In genomic region chr19:55244004-55244680, GRCh38 we compare ENCODE assay signal across 27 cellular contexts. TPM values are rescaled to one million over a fixed set of nuclear protein-coding genes. Genes with fewer than 3 reads are reported as not detected.
"Had no signal": no experiment of that assay in that cellular context is flagged by ENCODE, and none has a peak within 500 bp of the region (broad histone marks: within the 10 kb centered on the region; RNA-seq: fewer than 3 reads in every experiment).

No MANE protein-coding gene starts in this region.

- H3K36me3 ChIP-seq: uterus had no signal

- H3K27me3 Mint-ChIP-seq: activated T-helper 17 cell treated with anti-CD3 and anti-CD28 coated beads, Interleukin-2, amount 50 U/mL, for 72 hours; central memory CD8-positive, alpha-beta T cell; stimulated activated naive CD8-positive, alpha-beta T cell treated with anti-CD3 and anti-CD28 coated beads, Interleukin-15, Interleukin-2, amounts not matched to agents 100 ng/mL and 50 ng/mL, for 24 hours; type B pancreatic cell had no signal

- H3K27ac ChIP-seq: epithelial cell of prostate, esophagus squamous epithelium, left ventricle myocardium inferior, pancreas, prostate gland, skin epidermis, thoracic aorta, uterus had no signal

- H3K27ac Mint-ChIP-seq: activated T-helper 17 cell treated with anti-CD3 and anti-CD28 coated beads, Interleukin-2, amount 50 U/mL, for 72 hours; nephron progenitor cell; stimulated activated naive CD8-positive, alpha-beta T cell treated with anti-CD3 and anti-CD28 coated beads, Interleukin-15, Interleukin-2, amounts not matched to agents 100 ng/mL and 50 ng/mL, for 24 hours; type B pancreatic cell had no signal

- ATAC-seq: activated T-cell treated with anti-CD3 and anti-CD28 coated beads, Interleukin-2, amount 50 U/mL, for 4 hours; activated T-helper 17 cell treated with anti-CD3 and anti-CD28 coated beads, Interleukin-2, amount 50 U/mL, for 72 hours; mucosa of descending colon; pancreas; sciatic nerve; stimulated activated effector memory CD8-positive, alpha-beta T cell treated with anti-CD3 and anti-CD28 coated beads, Interleukin-12 subunit alpha, Interleukin-12 subunit beta, amount 100 ng/mL, for 72 hours had no signal

- DNase-seq: activated CD4-positive, alpha-beta T cell treated with anti-CD3 and anti-CD28 coated beads for 4 hours; activated CD4-positive, alpha-beta T cell treated with anti-CD3 and anti-CD28 coated beads, Interleukin-2, amount 50 U/mL, for 4 hours; activated CD8-positive, alpha-beta memory T cell treated with anti-CD3 and anti-CD28 coated beads, Interleukin-2, amount 50 U/mL, for 4 hours; activated T-cell treated with anti-CD3 and anti-CD28 coated beads, Interleukin-2, amount 50 U/mL, for 4 hours; amygdala; dermis blood vessel endothelial cell; effector CD4-positive, alpha-beta T cell; esophagus squamous epithelium; foreskin melanocyte; left ventricle myocardium inferior; mucosa of descending colon; nephron progenitor cell; retina; stimulated activated CD4-positive, alpha-beta T cell treated with anti-CD3 and anti-CD28 coated beads, Interleukin-4, amount 100 ng/mL, for 24 hours; uterus had no signal

- H3K4me3 Mint-ChIP-seq: activated T-cell treated with anti-CD3 and anti-CD28 coated beads, Interleukin-2, amount 50 U/mL, for 4 hours; activated T-helper 17 cell treated with anti-CD3 and anti-CD28 coated beads, Interleukin-2, amount 50 U/mL, for 72 hours; central memory CD8-positive, alpha-beta T cell; nephron progenitor cell; stimulated activated effector memory CD8-positive, alpha-beta T cell treated with anti-CD3 and anti-CD28 coated beads, Interleukin-12 subunit alpha, Interleukin-12 subunit beta, amount 100 ng/mL, for 72 hours; stimulated activated naive CD8-positive, alpha-beta T cell treated with anti-CD3 and anti-CD28 coated beads, Interleukin-15, Interleukin-2, amounts not matched to agents 100 ng/mL and 50 ng/mL, for 24 hours; type B pancreatic cell had no signal

- H3K9me3 ChIP-seq: esophagus squamous epithelium, left ventricle myocardium inferior, mucosa of descending colon, pancreas, prostate gland, thoracic aorta, uterus had no signal

- H3K27me3 ChIP-seq: esophagus squamous epithelium, pancreas, uterus had no signal

- H3K9me3 Mint-ChIP-seq: activated T-cell treated with anti-CD3 and anti-CD28 coated beads, Interleukin-2, amount 50 U/mL, for 4 hours; activated T-helper 17 cell treated with anti-CD3 and anti-CD28 coated beads, Interleukin-2, amount 50 U/mL, for 72 hours; central memory CD8-positive, alpha-beta T cell; nephron progenitor cell; stimulated activated effector memory CD8-positive, alpha-beta T cell treated with anti-CD3 and anti-CD28 coated beads, Interleukin-12 subunit alpha, Interleukin-12 subunit beta, amount 100 ng/mL, for 72 hours; stimulated activated naive CD8-positive, alpha-beta T cell treated with anti-CD3 and anti-CD28 coated beads, Interleukin-15, Interleukin-2, amounts not matched to agents 100 ng/mL and 50 ng/mL, for 24 hours; type B pancreatic cell had no signal

- H3K4me3 ChIP-seq: esophagus squamous epithelium, left ventricle myocardium inferior, mucosa of descending colon, pancreas, prostate gland, skin epidermis, thoracic aorta, uterus had no signal

- H3K4me1 ChIP-seq: pancreas, prostate gland, uterus had no signal

RNA-seq across cellular contexts. Expression of gene PTPRH, which starts 34.8 kb away (rescaled TPM):
- total RNA-seq: activated CD8-positive, alpha-beta memory T cell treated with anti-CD3 and anti-CD28 coated beads for 36 hours; activated T-helper 17 cell treated with anti-CD3 and anti-CD28 coated beads, Interleukin-2, amount 50 U/mL, for 72 hours had no signal
